In genomic region chr3:50971487-50971924, GRCh38 we compare ENCODE assay signal across 7 cellular contexts.
DNase-seq lines count a peak whose midpoint lies in the region; ATAC-seq, FAIRE-seq and TF ChIP-seq lines count a peak whose summit lies in the region.

No MANE protein-coding gene starts in this region.

- TF ChIP-seq CTCF in GM12874 (IDR thresholded peaks at IDR 0.05; ENCODE audit: insufficient read depth, low read depth, low read length), result peak; percentile 85
- TF ChIP-seq CTCF in esophagus muscularis mucosa (IDR thresholded peaks at IDR 0.05), result peak; percentile 67 to 86 (median 73)
- peak; percentile 54 to 84 (median 70) for TF ChIP-seq CTCF in pancreas (IDR thresholded peaks at IDR 0.05)

- WGBS in esophagus muscularis mucosa, result 0% methylated on average over 3 of the region's 3 CpGs
- 2 to 5% methylated on average over 3 of the region's 3 CpGs for WGBS in pancreas, 2 donors

- FAIRE-seq in pancreas (lab: Jason Lieb, UNC), result no peak

- H3K27me3 Mint-ChIP-seq in activated CD8-positive, alpha-beta T cell treated with anti-CD3 and anti-CD28 coated beads, Interleukin-2, amount 10 ng/mL, durations not matched to agents 7 days and 5 days (ENCODE audit: low read depth), result no peaks in the 10 kb centered on the region

- peak; percentile 54 for DNase-seq in NCI-H69 (lab: John Stamatoyannopoulos, UW)
- peak; percentile 72 for DNase-seq in activated CD8-positive, alpha-beta T cell treated with anti-CD3 and anti-CD28 coated beads, Interleukin-2, amount 10 ng/mL, durations not matched to agents 7 days and 5 days
- no peak for DNase-seq in esophagus muscularis mucosa (ENCODE audit: extremely low spot score)
- peak in 2 of 6 donors; percentile 19 to 40 for DNase-seq in pancreas

- H3K9me3 Mint-ChIP-seq in activated CD8-positive, alpha-beta T cell treated with anti-CD3 and anti-CD28 coated beads, Interleukin-2, amount 10 ng/mL, durations not matched to agents 7 days and 5 days (ENCODE audit: insufficient read depth), result no peaks in the 10 kb centered on the region

- H3K36me3 ChIP-seq in esophagus muscularis mucosa, result no peaks in the 10 kb centered on the region
- no peaks in the 10 kb centered on the region for H3K36me3 ChIP-seq in pancreas

- H3K9me3 ChIP-seq in esophagus muscularis mucosa (peaks cover 0 to 15% (median 7%) of the 10 kb centered on the region in 4 donors), pancreas (no peaks in the 10 kb centered on the region)

- no peak for TF ChIP-seq EP300 in esophagus muscularis mucosa (IDR thresholded peaks at IDR 0.05)

- peak overlapping the region; percentile 43 for H3K27ac Mint-ChIP-seq in activated CD8-positive, alpha-beta T cell treated with anti-CD3 and anti-CD28 coated beads, Interleukin-2, amount 10 ng/mL, durations not matched to agents 7 days and 5 days

- intact Hi-C loops in esophagus muscularis mucosa (cut with DNase I), result no loop called here
- intact Hi-C loops in pancreas (cut with DNase I), result no loop called here

- TF ChIP-seq POLR2A in esophagus muscularis mucosa (IDR thresholded peaks at IDR 0.05; ENCODE audit: low read depth), result no peak

- H3K4me1 Mint-ChIP-seq in activated CD8-positive, alpha-beta T cell treated with anti-CD3 and anti-CD28 coated beads, Interleukin-2, amount 10 ng/mL, durations not matched to agents 7 days and 5 days (ENCODE audit: low read depth), result peaks cover 16% of the 10 kb centered on the region

- POLR2A ChIA-PET in activated CD8-positive, alpha-beta T cell treated with anti-CD3 and anti-CD28 coated beads, Interleukin-2, amount 10 ng/mL, durations not matched to agents 7 days and 5 days (lab: Charles Lee), result no interaction called here

- peak; percentile 60 for ATAC-seq in HG03045 (IDR thresholded peaks at IDR 0.05; ENCODE audit: unreplicated experiment)
- peak; percentile 97 for ATAC-seq in activated CD8-positive, alpha-beta T cell treated with anti-CD3 and anti-CD28 coated beads, Interleukin-2, amount 10 ng/mL, durations not matched to agents 7 days and 5 days
- peak; percentile 67 to 94 (median 91) for ATAC-seq in pancreas
- no peak for ATAC-seq in GM21737 (IDR thresholded peaks at IDR 0.05; ENCODE audit: unreplicated experiment)

- peaks cover 0 to 3% (median 0%) of the 10 kb centered on the region in 4 donors for H3K4me1 ChIP-seq in esophagus muscularis mucosa
- H3K4me1 ChIP-seq in pancreas, result no peaks in the 10 kb centered on the region

- CTCF ChIA-PET in activated CD8-positive, alpha-beta T cell treated with anti-CD3 and anti-CD28 coated beads, Interleukin-2, amount 10 ng/mL, durations not matched to agents 7 days and 5 days (lab: Charles Lee), result interaction anchor here (0.7 to 3.5 kb wide), 34 partner anchors 9 to 711 kb away, joined by 3 to 50 read pairs (median 4); partner anchors contain the start of gene MAPKAPK3

- H3K27me3 ChIP-seq in esophagus muscularis mucosa (no peaks in the 10 kb centered on the region), pancreas (no peaks in the 10 kb centered on the region)

- H3K4me3 ChIP-seq in esophagus muscularis mucosa, result no peak overlapping the region
- H3K4me3 ChIP-seq in pancreas, result no peak overlapping the region

- peaks cover 1% of the 10 kb centered on the region for H3K36me3 Mint-ChIP-seq in activated CD8-positive, alpha-beta T cell treated with anti-CD3 and anti-CD28 coated beads, Interleukin-2, amount 10 ng/mL, durations not matched to agents 7 days and 5 days (ENCODE audit: low read depth)

- no peak overlapping the region for H3K4me3 Mint-ChIP-seq in activated CD8-positive, alpha-beta T cell treated with anti-CD3 and anti-CD28 coated beads, Interleukin-2, amount 10 ng/mL, durations not matched to agents 7 days and 5 days

- no peak overlapping the region for H3K27ac ChIP-seq in esophagus muscularis mucosa (replicated peaks in 1 of 4)
- H3K27ac ChIP-seq in pancreas, result no peak overlapping the region
